In genomic region chr13:54884645-54885044, GRCh38 we compare ENCODE assay signal across 33 cellular contexts.
"Had no signal": no experiment of that assay in that cellular context is flagged by ENCODE, and none has a peak within 500 bp of the region (broad histone marks: within the 10 kb centered on the region; RNA-seq: fewer than 3 reads in every experiment).

No MANE protein-coding gene starts in this region.

- H3K36me3 ChIP-seq: adrenal gland, WERI-Rb-1 had no signal

- H3K27ac Mint-ChIP-seq: activated CD4-positive, alpha-beta memory T cell treated with anti-CD3 and anti-CD28 coated beads for 36 hours; activated CD4-positive, alpha-beta T cell treated with anti-CD3 and anti-CD28 coated beads for 36 hours; activated CD4-positive, alpha-beta T cell treated with anti-CD3 and anti-CD28 coated beads, Interleukin-2, amount 10 ng/mL, durations not matched to agents 24 days and 14 days; activated CD8-positive, alpha-beta memory T cell treated with anti-CD3 and anti-CD28 coated beads, Interleukin-2, amount 10 ng/mL, durations not matched to agents 7 days and 5 days; activated CD8-positive, alpha-beta T cell treated with anti-CD3 and anti-CD28 coated beads, Interleukin-2, amount 10 ng/mL, durations not matched to agents 7 days and 5 days; activated naive CD4-positive, alpha-beta T cell treated with anti-CD3 and anti-CD28 coated beads for 36 hours; activated naive CD4-positive, alpha-beta T cell treated with anti-CD3 and anti-CD28 coated beads, Interleukin-2, amount 50 U/mL, for 24 hours; activated naive CD8-positive, alpha-beta T cell treated with anti-CD3 and anti-CD28 coated beads for 36 hours; activated naive CD8-positive, alpha-beta T cell treated with anti-CD3 and anti-CD28 coated beads, Interleukin-2, amount 50 U/mL, for 24 hours; activated T-helper 1 cell treated with anti-CD3 and anti-CD28 coated beads, Interleukin-12 subunit alpha, Interleukin-12 subunit beta, Interleukin-2, Interleukin-4 antibody, amounts not matched to agents 30 ng/mL and 10 ng/mL and 1 ng/mL, durations not matched to agents 14 hours and 24 hours and 36 hours; activated T-helper 2 cell treated with anti-CD3 and anti-CD28 coated beads, Interferon-gamma antibody, Interleukin-2, Interleukin-4, amounts not matched to agents 10 μg/mL and 5 μg/mL and 100 μg/mL, durations not matched to agents 14 hours and 24 hours and 36 hours; brain; dendritic cell treated with granulocyte-macrophage colony-stimulating factor and Interleukin-4, amounts not matched to agents 40 ng/mL and 50 ng/mL, for 4 days; effector memory CD8-positive, alpha-beta T cell; T-cell; T-helper 1 cell treated with Interleukin-12 subunit alpha and Interleukin-12 subunit beta and Interleukin-4 antibody, amounts not matched to agents 30 μg/mL and 1 μg/mL, for 36 hours had no signal

- H3K4me3 Mint-ChIP-seq: activated CD4-positive, alpha-beta memory T cell treated with anti-CD3 and anti-CD28 coated beads for 36 hours; activated CD4-positive, alpha-beta T cell treated with anti-CD3 and anti-CD28 coated beads for 36 hours; activated CD4-positive, alpha-beta T cell treated with anti-CD3 and anti-CD28 coated beads, Interleukin-2, amount 10 ng/mL, durations not matched to agents 24 days and 14 days; activated CD8-positive, alpha-beta memory T cell treated with anti-CD3 and anti-CD28 coated beads, Interleukin-2, amount 10 ng/mL, durations not matched to agents 7 days and 5 days; activated CD8-positive, alpha-beta T cell treated with anti-CD3 and anti-CD28 coated beads, Interleukin-2, amount 10 ng/mL, durations not matched to agents 7 days and 5 days; activated naive CD4-positive, alpha-beta T cell treated with anti-CD3 and anti-CD28 coated beads for 36 hours; activated naive CD4-positive, alpha-beta T cell treated with anti-CD3 and anti-CD28 coated beads, Interleukin-2, amount 50 U/mL, for 24 hours; activated naive CD8-positive, alpha-beta T cell treated with anti-CD3 and anti-CD28 coated beads for 36 hours; activated naive CD8-positive, alpha-beta T cell treated with anti-CD3 and anti-CD28 coated beads, Interleukin-2, amount 50 U/mL, for 24 hours; activated T-helper 1 cell treated with anti-CD3 and anti-CD28 coated beads, Interleukin-12 subunit alpha, Interleukin-12 subunit beta, Interleukin-2, Interleukin-4 antibody, amounts not matched to agents 30 ng/mL and 10 ng/mL and 1 ng/mL, durations not matched to agents 14 hours and 24 hours and 36 hours; brain; central memory CD8-positive, alpha-beta T cell; dendritic cell treated with granulocyte-macrophage colony-stimulating factor and Interleukin-4, amounts not matched to agents 40 ng/mL and 50 ng/mL, for 4 days; effector memory CD8-positive, alpha-beta T cell; T-cell; T-helper 1 cell treated with Interleukin-12 subunit alpha and Interleukin-12 subunit beta and Interleukin-4 antibody, amounts not matched to agents 30 μg/mL and 1 μg/mL, for 36 hours had no signal

- ATAC-seq: activated CD4-positive, alpha-beta T cell treated with anti-CD3 and anti-CD28 coated beads for 36 hours; activated CD8-positive, alpha-beta memory T cell treated with anti-CD3 and anti-CD28 coated beads, Interleukin-2, amount 10 ng/mL, durations not matched to agents 7 days and 5 days; activated CD8-positive, alpha-beta T cell treated with anti-CD3 and anti-CD28 coated beads, Interleukin-2, amount 10 ng/mL, durations not matched to agents 7 days and 5 days; activated naive CD8-positive, alpha-beta T cell treated with anti-CD3 and anti-CD28 coated beads, Interleukin-2, amount 50 U/mL, for 24 hours; effector memory CD8-positive, alpha-beta T cell; T-cell had no signal

- H3K4me3 ChIP-seq: adrenal gland, coronary artery, dorsolateral prefrontal cortex had no signal

- H3K4me1 Mint-ChIP-seq: activated CD4-positive, alpha-beta T cell treated with anti-CD3 and anti-CD28 coated beads for 36 hours; activated CD4-positive, alpha-beta T cell treated with anti-CD3 and anti-CD28 coated beads, Interleukin-2, amount 10 ng/mL, durations not matched to agents 24 days and 14 days; activated CD8-positive, alpha-beta memory T cell treated with anti-CD3 and anti-CD28 coated beads, Interleukin-2, amount 10 ng/mL, durations not matched to agents 7 days and 5 days; activated naive CD4-positive, alpha-beta T cell treated with anti-CD3 and anti-CD28 coated beads, Interleukin-2, amount 50 U/mL, for 24 hours; activated naive CD8-positive, alpha-beta T cell treated with anti-CD3 and anti-CD28 coated beads for 36 hours; activated naive CD8-positive, alpha-beta T cell treated with anti-CD3 and anti-CD28 coated beads, Interleukin-2, amount 50 U/mL, for 24 hours; brain; central memory CD8-positive, alpha-beta T cell; T-cell had no signal

- DNase-seq: activated CD4-positive, alpha-beta memory T cell treated with anti-CD3 and anti-CD28 coated beads for 36 hours; activated CD4-positive, alpha-beta T cell treated with anti-CD3 and anti-CD28 coated beads for 36 hours; activated CD4-positive, alpha-beta T cell treated with anti-CD3 and anti-CD28 coated beads, Interleukin-2, amount 10 ng/mL, durations not matched to agents 24 days and 14 days; activated CD4-positive, CD25-positive, alpha-beta regulatory T cell; activated CD4-positive, CD25-positive, alpha-beta regulatory T cell treated with anti-CD3 and anti-CD28 coated beads, Interleukin-2, amount 50 U/mL, for 72 hours; activated CD8-positive, alpha-beta memory T cell treated with anti-CD3 and anti-CD28 coated beads, Interleukin-2, amount 10 ng/mL, durations not matched to agents 7 days and 5 days; activated CD8-positive, alpha-beta memory T cell treated with anti-CD3 and anti-CD28 coated beads, Interleukin-2, amount 50 U/mL, for 4 hours; activated CD8-positive, alpha-beta T cell treated with anti-CD3 and anti-CD28 coated beads, Interleukin-2, amount 10 ng/mL, durations not matched to agents 7 days and 5 days; activated effector memory CD4-positive, alpha-beta T cell treated with anti-CD3 and anti-CD28 coated beads, Interleukin-2, amount 50 U/mL, for 16 hours; activated naive CD4-positive, alpha-beta T cell treated with anti-CD3 and anti-CD28 coated beads for 36 hours; activated naive CD8-positive, alpha-beta T cell treated with anti-CD3 and anti-CD28 coated beads for 36 hours; activated naive CD8-positive, alpha-beta T cell treated with anti-CD3 and anti-CD28 coated beads, Interleukin-2, amount 50 U/mL, for 24 hours; activated T-cell treated with anti-CD3 and anti-CD28 coated beads, Interleukin-2, amount 50 U/mL, for 1 hour; activated T-cell treated with anti-CD3 and anti-CD28 coated beads, Interleukin-2, amount 50 U/mL, for 48 hours; adrenal gland; amygdala; aorta; dorsolateral prefrontal cortex; effector memory CD8-positive, alpha-beta T cell; foreskin fibroblast; head of caudate nucleus; T-cell; T-helper 9 cell; WERI-Rb-1 had no signal

- H3K27me3 ChIP-seq: adrenal gland, dorsolateral prefrontal cortex had no signal

- H3K27me3 Mint-ChIP-seq: activated CD4-positive, alpha-beta memory T cell treated with anti-CD3 and anti-CD28 coated beads for 36 hours; activated CD4-positive, alpha-beta T cell treated with anti-CD3 and anti-CD28 coated beads for 36 hours; activated CD4-positive, alpha-beta T cell treated with anti-CD3 and anti-CD28 coated beads, Interleukin-2, amount 10 ng/mL, durations not matched to agents 24 days and 14 days; activated CD8-positive, alpha-beta memory T cell treated with anti-CD3 and anti-CD28 coated beads, Interleukin-2, amount 10 ng/mL, durations not matched to agents 7 days and 5 days; activated naive CD4-positive, alpha-beta T cell treated with anti-CD3 and anti-CD28 coated beads, Interleukin-2, amount 50 U/mL, for 24 hours; activated naive CD8-positive, alpha-beta T cell treated with anti-CD3 and anti-CD28 coated beads for 36 hours; activated naive CD8-positive, alpha-beta T cell treated with anti-CD3 and anti-CD28 coated beads, Interleukin-2, amount 50 U/mL, for 24 hours; central memory CD8-positive, alpha-beta T cell; dendritic cell treated with granulocyte-macrophage colony-stimulating factor and Interleukin-4, amounts not matched to agents 40 ng/mL and 50 ng/mL, for 4 days; effector memory CD8-positive, alpha-beta T cell; T-cell had no signal

- H3K4me1 ChIP-seq: adrenal gland had no signal

- H3K9me3 ChIP-seq: adrenal gland had no signal

- H3K27ac ChIP-seq: adrenal gland, coronary artery, dorsolateral prefrontal cortex, epithelial cell of prostate, WERI-Rb-1 had no signal

- H3K36me3 Mint-ChIP-seq: activated CD4-positive, alpha-beta memory T cell treated with anti-CD3 and anti-CD28 coated beads for 36 hours; activated CD8-positive, alpha-beta memory T cell treated with anti-CD3 and anti-CD28 coated beads, Interleukin-2, amount 10 ng/mL, durations not matched to agents 7 days and 5 days; activated naive CD4-positive, alpha-beta T cell treated with anti-CD3 and anti-CD28 coated beads, Interleukin-2, amount 50 U/mL, for 24 hours; activated naive CD8-positive, alpha-beta T cell treated with anti-CD3 and anti-CD28 coated beads for 36 hours; brain; T-cell had no signal
